In genomic region chr3:98906230-98906629, GRCh38 we compare ENCODE assay signal across 18 cellular contexts. TPM values are rescaled to one million over a fixed set of nuclear protein-coding genes. Genes with fewer than 3 reads are reported as not detected.
DNase-seq lines count a peak whose midpoint lies in the region; ATAC-seq, FAIRE-seq and TF ChIP-seq lines count a peak whose summit lies in the region.
"Had no signal": no experiment of that assay in that cellular context is flagged by ENCODE, and none has a peak within 500 bp of the region (broad histone marks: within the 10 kb centered on the region; RNA-seq: fewer than 3 reads in every experiment).

No MANE protein-coding gene starts in this region.

- FAIRE-seq in urothelium cell line (lab: Jason Lieb, UNC) = no peak
- FAIRE-seq: GM12892, H1 had no signal

- TF ChIP-seq POLR2A in gastrocnemius medialis (IDR thresholded peaks at IDR 0.05) = no peak

- H3K4me3 ChIP-seq in HFF-Myc (replicated peaks; ENCODE audit: low read depth, low read length) = no peak overlapping the region
- H3K4me3 ChIP-seq in Karpas-422 (ENCODE audit: low read length) = no peak overlapping the region
- H3K4me3 ChIP-seq in gastrocnemius medialis = no peak overlapping the region
- H3K4me3 ChIP-seq: heart right ventricle, tibial nerve had no signal

- intact Hi-C loops in gastrocnemius medialis (cut with DNase I; ENCODE audit: low total_unique reads) = no loop called here

- DNase-seq in HFF-Myc (ENCODE audit: extremely low read depth, low read depth) = peak; percentile 56
- DNase-seq in amniotic epithelial cell (ENCODE audit: low read depth) = peak; percentile 91
- DNase-seq in foreskin keratinocyte = peak; percentile 44 to 70
- DNase-seq in urothelium cell line (ENCODE audit: low spot score) = peak; percentile 50
- no peak for DNase-seq in Karpas-422
- no peak for DNase-seq in T-helper 2 cell
- no peak for DNase-seq in gastrocnemius medialis
- DNase-seq: activated CD8-positive, alpha-beta memory T cell treated with anti-CD3 and anti-CD28 coated beads for 24 hours; DMS 273 treated with DMSO at 0.1 percent for 48 hours; heart right ventricle; NCI-H1105; NCI-H510A treated with DMSO at 0.1 percent for 48 hours; RPMI8226; stimulated activated CD4-positive, alpha-beta T cell treated with anti-CD3 and anti-CD28 coated beads, Interleukin-12 subunit alpha, Interleukin-12 subunit beta, amount 100 ng/mL, for 4 hours; T-helper 9 cell had no signal

- no peak overlapping the region for H3K4me2 ChIP-seq in Karpas-422 (ENCODE audit: low read depth, low read length, poor library complexity, severe bottlenecking)

- H3K36me3 ChIP-seq in Karpas-422 (ENCODE audit: insufficient read depth, low read length) (no peaks in the 10 kb centered on the region), gastrocnemius medialis (no peaks in the 10 kb centered on the region)
- H3K36me3 ChIP-seq: heart right ventricle had no signal

- peak; percentile 6 for ATAC-seq in foreskin keratinocyte
- no peak for ATAC-seq in gastrocnemius medialis
- ATAC-seq: heart right ventricle had no signal

- H3K27ac ChIP-seq in foreskin keratinocyte = no peak overlapping the region
- no peak overlapping the region for H3K27ac ChIP-seq in Karpas-422 (ENCODE audit: low read length)
- H3K27ac ChIP-seq in gastrocnemius medialis = no peak overlapping the region
- H3K27ac ChIP-seq: heart right ventricle, tibial nerve had no signal

- H3K9me2 ChIP-seq in Karpas-422 (replicated peaks; ENCODE audit: insufficient read depth, low read length) = no peaks in the 10 kb centered on the region

- in situ Hi-C loops in gastrocnemius medialis (cut with MboI; ENCODE audit: low sequenced_read_pairs in 4 of 4) = no loop called here

- no peaks in the 10 kb centered on the region for H3K79me2 ChIP-seq in Karpas-422 (ENCODE audit: low read length)

- peaks cover 7% of the 10 kb centered on the region for H3K4me1 ChIP-seq in foreskin keratinocyte
- peaks cover 6% of the 10 kb centered on the region for H3K4me1 ChIP-seq in Karpas-422 (ENCODE audit: low read length)
- H3K4me1 ChIP-seq in gastrocnemius medialis = peaks cover 4 to 5% of the 10 kb centered on the region in 2 donors

- no peaks in the 10 kb centered on the region for H3K27me3 ChIP-seq in foreskin keratinocyte
- no peaks in the 10 kb centered on the region for H3K27me3 ChIP-seq in Karpas-422 (ENCODE audit: low read length)
- no peaks in the 10 kb centered on the region for H3K27me3 ChIP-seq in gastrocnemius medialis
- H3K27me3 ChIP-seq: tibial nerve had no signal

- H3K9me3 ChIP-seq in Karpas-422 (ENCODE audit: low read length) = no peaks in the 10 kb centered on the region
- H3K9me3 ChIP-seq in gastrocnemius medialis = no peaks in the 10 kb centered on the region

- no peak overlapping the region for H2AFZ ChIP-seq in Karpas-422 (ENCODE audit: low read length)

- H3K9ac ChIP-seq in Karpas-422 (ENCODE audit: low read length) = no peak overlapping the region

- no peak for TF ChIP-seq CTCF in HFF-Myc (IDR thresholded peaks at IDR 0.05; ENCODE audit: low read depth, low read length, missing control alignments)
- no peak for TF ChIP-seq CTCF in foreskin keratinocyte (conservative IDR thresholded peaks at IDR 0.05)
- TF ChIP-seq CTCF in gastrocnemius medialis (IDR thresholded peaks at IDR 0.05 in 4 of 5, conservative IDR thresholded peaks at IDR 0.05 in 1 of 5) = no peak

- H4K20me1 ChIP-seq in Karpas-422 (ENCODE audit: insufficient read depth, low read depth, low read length) = no peaks in the 10 kb centered on the region

RNA-seq across cellular contexts. Expression of gene DCBLD2, which starts 4.7 kb away (rescaled TPM):
- 397 and 472 TPM in 2 replicates for total RNA-seq in foreskin keratinocyte
- polyA plus RNA-seq in foreskin keratinocyte = 84.0 and 93.4 TPM in 2 replicates
- 0.18 and 0.22 TPM in 2 replicates for total RNA-seq in Karpas-422 (2014; rRNA removed; shearing (Covaris generic); ENCODE audit: low replicate concordance)
- total RNA-seq in gastrocnemius medialis = 1 to 10 TPM; 5.6 to 9.0 (median 6.7) TPM

Comparison
In these comparisons a context has a peak if more than half of its experiments do, and no peak if none do; other contexts are left out.
1. DNase-seq: peak in HFF-Myc (single experiment), amniotic epithelial cell (single experiment), foreskin keratinocyte (2 of 2) and urothelium cell line (single experiment); none in Karpas-422 (single experiment), T-helper 2 cell (0 of 5) and gastrocnemius medialis (0 of 2).
2. RNA of gene DCBLD2, which starts 4.7 kb away (total RNA-seq): 397 to 472 TPM in foreskin keratinocyte; 5.6 to 9.0 TPM in gastrocnemius medialis and 0.18 to 0.22 TPM in Karpas-422; every median in the first group is over 10 times any median in the second.